8 cellular contexts compared by ENCODE assay signal in the genomic region with DNA sequence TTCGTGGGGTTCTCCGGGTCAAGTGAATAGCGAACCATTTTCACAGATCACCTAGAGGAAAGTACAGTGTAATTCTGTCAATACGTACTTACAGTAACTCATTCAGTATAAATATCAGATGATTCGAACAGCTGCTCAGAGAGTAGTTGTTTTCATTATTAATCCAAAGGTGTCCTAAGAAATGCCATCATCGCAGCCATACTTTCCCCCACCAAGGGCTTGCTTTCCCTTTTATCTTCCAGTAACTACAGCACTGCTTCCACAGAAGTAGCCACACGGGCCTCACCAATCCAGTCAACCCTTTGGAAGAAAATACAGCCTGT. TPM values are rescaled to one million over a fixed set of nuclear protein-coding genes. Genes with fewer than 3 reads are reported as not detected.
DNase-seq lines count a peak whose midpoint lies in the region; ATAC-seq and TF ChIP-seq lines count a peak whose summit lies in the region.

No MANE protein-coding gene starts in this region.

- no TSS peak for BruUV-seq in A673 (replicated peaks; lab: Mats Ljungman, UMichigan)

- no peak for ATAC-seq in GM21360 (IDR thresholded peaks at IDR 0.05; ENCODE audit: unreplicated experiment)

- H3K9me3 ChIP-seq in A673 (ENCODE audit: low read depth, low read length, poor library complexity, severe bottlenecking) (no peaks in the 10 kb centered on the region), HUES6 (ENCODE audit: control insufficient read depth, insufficient read depth, low read depth, low read length) (no peaks in the 10 kb centered on the region), muscle layer of duodenum (ENCODE audit: control insufficient read depth in 1 of 2, low read length in 2 of 2) (no peaks in the 10 kb centered on the region)

- no peak for DNase-seq in A673 (ENCODE audit: low spot score)
- no peak for DNase-seq in caudate nucleus (lab: John Stamatoyannopoulos, UW)
- DNase-seq in NCI-H2171 treated with DMSO at 0.1 percent for 48 hours (lab: John Stamatoyannopoulos, UW): no peak
- no peak for DNase-seq in hypothalamus (lab: John Stamatoyannopoulos, UW)
- no peak for DNase-seq in T-helper 9 cell

- CTCF ChIA-PET in A673 (lab: Charles Lee): no interaction called here

- peaks cover 34% of the 10 kb centered on the region for H3K4me1 ChIP-seq in A673 (ENCODE audit: insufficient read depth, low read length, poor library complexity, severe bottlenecking)
- peaks cover 28% of the 10 kb centered on the region for H3K4me1 ChIP-seq in HUES6 (ENCODE audit: control insufficient read depth, insufficient read depth, low read length)
- peaks cover 7 to 26% of the 10 kb centered on the region in 2 donors for H3K4me1 ChIP-seq in muscle layer of duodenum (ENCODE audit: control insufficient read depth in 1 of 2, insufficient read depth in 2 of 2, low read length in 2 of 2)

- H3K27me3 ChIP-seq in A673 (replicated peaks; ENCODE audit: insufficient read depth, low read depth, low read length, poor library complexity) (no peaks in the 10 kb centered on the region), HUES6 (ENCODE audit: control insufficient read depth, insufficient read depth, low read length) (no peaks in the 10 kb centered on the region), muscle layer of duodenum (ENCODE audit: low read depth, low read length) (no peaks in the 10 kb centered on the region)

- H3K27ac ChIP-seq in A673 (ENCODE audit: low read depth, low read length, poor library complexity, severe bottlenecking): peak overlapping the region; percentile 97
- H3K27ac ChIP-seq in HUES6 (ENCODE audit: low read depth, low read length): peak overlapping the region; percentile 98
- peak overlapping the region; percentile 83 for H3K27ac ChIP-seq in caudate nucleus (ENCODE audit: low read depth, low read length)
- H3K27ac ChIP-seq in muscle layer of duodenum (ENCODE audit: low read length): peak overlapping the region; percentile 96

- intact Hi-C loops in A673 (cut with micrococcal nuclease; ENCODE audit: unreplicated experiment): no loop called here

- POLR2A ChIA-PET in A673 (lab: Charles Lee; ENCODE audit: low non-redundant PET): no interaction called here

- H3K9ac ChIP-seq in HUES6 (ENCODE audit: low read length): peak overlapping the region; percentile 98

- TF ChIP-seq CTCF in A673 (conservative IDR thresholded peaks at IDR 0.05; ENCODE audit: low read depth, low read length): no peak

- H3K4me3 ChIP-seq in A673 (ENCODE audit: low read depth, low read length, poor library complexity, severe bottlenecking): peak overlapping the region; percentile 98
- peak overlapping the region; percentile 97 for H3K4me3 ChIP-seq in HUES6 (ENCODE audit: low read depth, low read length)
- H3K4me3 ChIP-seq in muscle layer of duodenum (ENCODE audit: low read depth in 1 of 2, low read length in 2 of 2): peak overlapping the region; percentile 84 to 93

- H3K36me3 ChIP-seq in A673 (ENCODE audit: insufficient read depth, low read length, poor library complexity, severe bottlenecking): peaks cover 42% of the 10 kb centered on the region
- H3K36me3 ChIP-seq in HUES6 (ENCODE audit: control insufficient read depth, insufficient read depth, low read length): peaks cover 45% of the 10 kb centered on the region
- H3K36me3 ChIP-seq in muscle layer of duodenum (ENCODE audit: control insufficient read depth in 1 of 2, insufficient read depth in 2 of 2, low read length in 2 of 2): peaks cover 37 to 42% of the 10 kb centered on the region in 2 donors

RNA-seq across cellular contexts. Expression of a gene that starts 0.8 kb away (rescaled TPM):
- total RNA-seq in A673 (2021): 1,734 and 1,770 TPM in 2 replicates

RNA-seq across cellular contexts. Expression of a gene that starts 4.5 kb away (rescaled TPM):
- 43.8 and 45.2 TPM in 2 replicates for total RNA-seq in A673 (2021)

RNA-seq across cellular contexts. Expression of a gene that starts 31.1 kb away (rescaled TPM):
- total RNA-seq in A673 (2021): 56.2 and 63.2 TPM in 2 replicates
